ENCODE assay signal across 10 cellular contexts in the genomic region with DNA sequence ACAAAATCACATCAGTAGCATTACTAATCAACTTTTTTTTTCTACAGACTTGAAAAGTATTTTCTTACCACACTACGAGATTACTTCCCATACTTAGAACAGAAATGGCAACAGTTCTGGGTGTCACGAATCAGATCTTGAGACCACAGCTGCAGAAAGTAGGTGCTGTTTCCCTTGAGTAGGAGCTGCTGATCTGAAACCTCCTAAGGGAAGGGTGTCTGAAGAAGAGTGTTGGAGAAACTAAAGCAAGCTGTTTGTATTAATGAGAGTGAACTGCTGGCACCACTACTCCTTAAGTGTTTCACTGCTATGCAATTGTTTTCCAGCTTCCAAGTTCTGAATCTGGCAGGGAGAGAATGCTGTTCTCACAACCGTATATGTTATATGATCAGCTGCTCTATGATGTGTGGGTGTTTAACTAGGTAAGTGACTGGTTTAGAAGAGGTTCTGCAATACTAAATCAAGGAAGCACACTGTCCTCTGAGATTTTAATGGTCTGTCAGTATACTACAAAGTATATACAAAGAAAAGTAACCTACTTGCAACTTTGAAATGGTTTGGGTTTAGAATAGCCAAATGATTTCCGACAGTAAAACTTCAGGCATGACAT. TPM values are rescaled to one million over a fixed set of nuclear protein-coding genes. Genes with fewer than 3 reads are reported as not detected.
A peak's percentile ranks its signal among the peaks of the same experiment; 100 is the strongest.
DNase-seq lines count a peak whose midpoint lies in the region; ATAC-seq and TF ChIP-seq lines count a peak whose summit lies in the region.
"Had no signal": no experiment of that assay in that cellular context is flagged by ENCODE, and none has a peak within 500 bp of the region (broad histone marks: within the 10 kb centered on the region; RNA-seq: fewer than 3 reads in every experiment).

No MANE protein-coding gene starts in this region.

- H3K79me2 ChIP-seq in GM23338 (replicated peaks; ENCODE audit: insufficient read depth), result peaks cover 74% of the 10 kb centered on the region

- H3K4me3 Mint-ChIP-seq in GM23338, result no peak overlapping the region
- H3K4me3 Mint-ChIP-seq in activated T-helper 1 cell treated with anti-CD3 and anti-CD28 coated beads, Interleukin-12 subunit alpha, Interleukin-12 subunit beta, Interleukin-2, Interleukin-4 antibody, amounts not matched to agents 30 ng/mL and 10 ng/mL and 1 ng/mL, durations not matched to agents 14 hours and 24 hours and 36 hours, result peak overlapping the region; percentile 66
- peak overlapping the region; percentile 50 to 99 (median 88) for H3K4me3 Mint-ChIP-seq in naive thymus-derived CD8-positive, alpha-beta T cell

- H3K27me3 ChIP-seq in GM23338 (ENCODE audit: insufficient read depth), result no peaks in the 10 kb centered on the region

- H3K36me3 Mint-ChIP-seq in GM23338 (ENCODE audit: low read depth), result no peaks in the 10 kb centered on the region; the same call in 2 of the 3 replicates
- H3K36me3 Mint-ChIP-seq in activated T-helper 1 cell treated with anti-CD3 and anti-CD28 coated beads, Interleukin-12 subunit alpha, Interleukin-12 subunit beta, Interleukin-2, Interleukin-4 antibody, amounts not matched to agents 30 ng/mL and 10 ng/mL and 1 ng/mL, durations not matched to agents 14 hours and 24 hours and 36 hours (ENCODE audit: low read depth), result no peaks in the 10 kb centered on the region
- H3K36me3 Mint-ChIP-seq in naive thymus-derived CD8-positive, alpha-beta T cell, result no peaks in the 10 kb centered on the region

- peak overlapping the region; percentile 61; the same call in 1 of the 2 replicates for H3K27ac ChIP-seq in GM23338 (ENCODE audit: low read depth)

- no peaks in the 10 kb centered on the region for H3K9me3 Mint-ChIP-seq in GM23338
- no peaks in the 10 kb centered on the region for H3K9me3 Mint-ChIP-seq in activated T-helper 1 cell treated with anti-CD3 and anti-CD28 coated beads, Interleukin-12 subunit alpha, Interleukin-12 subunit beta, Interleukin-2, Interleukin-4 antibody, amounts not matched to agents 30 ng/mL and 10 ng/mL and 1 ng/mL, durations not matched to agents 14 hours and 24 hours and 36 hours
- H3K9me3 Mint-ChIP-seq in naive thymus-derived CD8-positive, alpha-beta T cell, result no peaks in the 10 kb centered on the region

- intact Hi-C loops in activated T-helper 1 cell treated with anti-CD3 and anti-CD28 coated beads, Interleukin-12 subunit alpha, Interleukin-12 subunit beta, Interleukin-2, Interleukin-4 antibody, amounts not matched to agents 30 ng/mL and 10 ng/mL and 1 ng/mL, durations not matched to agents 14 hours and 24 hours and 36 hours (cut with micrococcal nuclease), result loop anchor here (1.0 kb wide), 1 partner anchor 15 kb away; no protein-coding TSS in a partner anchor

- H3K9me2 ChIP-seq in GM23338 (ENCODE audit: insufficient read depth), result no peaks in the 10 kb centered on the region

- POLR2A ChIA-PET in naive thymus-derived CD8-positive, alpha-beta T cell (lab: Charles Lee), result interaction anchor here (0.5 to 4.1 kb wide), 8 partner anchors 9 to 36 kb away, joined by 3 to 42 read pairs (median 4); no protein-coding TSS in a partner anchor

- H3K27me3 Mint-ChIP-seq in GM23338 (ENCODE audit: insufficient read depth, low read depth, poor library complexity), result peaks cover 7% of the 10 kb centered on the region
- H3K27me3 Mint-ChIP-seq in activated T-helper 1 cell treated with anti-CD3 and anti-CD28 coated beads, Interleukin-12 subunit alpha, Interleukin-12 subunit beta, Interleukin-2, Interleukin-4 antibody, amounts not matched to agents 30 ng/mL and 10 ng/mL and 1 ng/mL, durations not matched to agents 14 hours and 24 hours and 36 hours (ENCODE audit: insufficient read depth), result no peaks in the 10 kb centered on the region
- H3K27me3 Mint-ChIP-seq in naive thymus-derived CD8-positive, alpha-beta T cell, result peaks cover 0 to 3% (median 0%) of the 10 kb centered on the region in 5 donors

- no peak overlapping the region for H2AFZ ChIP-seq in GM23338

- H3K27ac Mint-ChIP-seq in GM23338, result 0 out of 2 replicates have a peak overlapping the region, but pooled peaks have one; percentile 42
- H3K27ac Mint-ChIP-seq in activated T-helper 1 cell treated with anti-CD3 and anti-CD28 coated beads, Interleukin-12 subunit alpha, Interleukin-12 subunit beta, Interleukin-2, Interleukin-4 antibody, amounts not matched to agents 30 ng/mL and 10 ng/mL and 1 ng/mL, durations not matched to agents 14 hours and 24 hours and 36 hours, result peak overlapping the region; percentile 50
- peak overlapping the region; percentile 51 to 99 (median 94) for H3K27ac Mint-ChIP-seq in naive thymus-derived CD8-positive, alpha-beta T cell

- H3K4me3 ChIP-seq in GM23338, result no peak overlapping the region

- H3F3A ChIP-seq in GM23338 (replicated peaks; ENCODE audit: low read depth), result no peaks in the 10 kb centered on the region

- H3K4me1 Mint-ChIP-seq in GM23338, result peaks cover 38% of the 10 kb centered on the region
- peaks cover 47% of the 10 kb centered on the region for H3K4me1 Mint-ChIP-seq in activated T-helper 1 cell treated with anti-CD3 and anti-CD28 coated beads, Interleukin-12 subunit alpha, Interleukin-12 subunit beta, Interleukin-2, Interleukin-4 antibody, amounts not matched to agents 30 ng/mL and 10 ng/mL and 1 ng/mL, durations not matched to agents 14 hours and 24 hours and 36 hours (ENCODE audit: low read depth)
- peaks cover 26 to 70% (median 55%) of the 10 kb centered on the region in 4 donors for H3K4me1 Mint-ChIP-seq in naive thymus-derived CD8-positive, alpha-beta T cell

- peaks cover 12% of the 10 kb centered on the region for H4K20me1 ChIP-seq in GM23338 (replicated peaks; ENCODE audit: insufficient read depth)

- peak overlapping the region; percentile 52; the same call in 1 of the 2 replicates for H3K4me2 ChIP-seq in GM23338

- peak; percentile 9 for DNase-seq in GF-D8 (lab: John Stamatoyannopoulos, UW)
- no peak for DNase-seq in GM23338 (ENCODE audit: low spot score)
- DNase-seq in activated T-helper 1 cell treated with anti-CD3 and anti-CD28 coated beads, Interleukin-12 subunit alpha, Interleukin-12 subunit beta, Interleukin-2, Interleukin-4 antibody, amounts not matched to agents 30 ng/mL and 10 ng/mL and 1 ng/mL, durations not matched to agents 14 hours and 24 hours and 36 hours (ENCODE audit: low spot score), result no peak
- DNase-seq in naive thymus-derived CD8-positive, alpha-beta T cell, result peak in 4 of 10 donors; percentile 10 to 60 (median 49)
- DNase-seq in COLO829 (ENCODE audit: low spot score), result no peak
- DNase-seq in NCI-H2227 treated with DMSO at 0.1 percent for 48 hours (lab: John Stamatoyannopoulos, UW), result no peak
- DNase-seq: left ventricle myocardium superior, NCI-H146 had no signal

- ATAC-seq in GM23338 (no peak), GM21515 (IDR thresholded peaks at IDR 0.05; ENCODE audit: unreplicated experiment) (no peak), GM18502 (IDR thresholded peaks at IDR 0.05; ENCODE audit: poor library complexity, unreplicated experiment) (no peak)
- no peak for ATAC-seq in naive thymus-derived CD8-positive, alpha-beta T cell
- ATAC-seq: left ventricle myocardium superior had no signal

- H3K36me3 ChIP-seq in GM23338 (ENCODE audit: insufficient read depth), result no peaks in the 10 kb centered on the region

- peaks cover 38% of the 10 kb centered on the region for H3K4me1 ChIP-seq in GM23338 (ENCODE audit: insufficient read depth)

- TF ChIP-seq CTCF in GM23338 (conservative IDR thresholded peaks at IDR 0.05; ENCODE audit: low read depth in 2 of 2), result no peak

TF ChIP-seq in GM23338, 12 proteins besides CTCF, POLR2A, EP300 and RAD21 (continues in another document):
- TF ChIP-seq EZH2 (IDR thresholded peaks at IDR 0.05; ENCODE audit: low read depth, unreplicated experiment) (no peak), JUNB (IDR thresholded peaks at IDR 0.05; ENCODE audit: unreplicated experiment) (no peak)

RNA-seq across cellular contexts. Expression of gene ZNF652, which starts 3.3 kb away (rescaled TPM):
- 50.1 and 54.5 TPM in 2 replicates for total RNA-seq in GM23338 (2014; rRNA removed; shearing (Covaris generic))
- polyA plus RNA-seq in GM23338 (2016; fragmentation: Nextera tagmentation; extraction: Ambion mirVana), result 34.9 and 36.2 TPM in 2 replicates
- total RNA-seq in activated T-helper 1 cell treated with anti-CD3 and anti-CD28 coated beads, Interleukin-12 subunit alpha, Interleukin-12 subunit beta, Interleukin-2, Interleukin-4 antibody, amounts not matched to agents 30 ng/mL and 10 ng/mL and 1 ng/mL, durations not matched to agents 14 hours and 24 hours and 36 hours, result 6.3 and 7.5 TPM in 2 replicates
- 10 to 100 TPM; 56.5 to 62.2 TPM for total RNA-seq in naive thymus-derived CD8-positive, alpha-beta T cell
- polyA plus RNA-seq in naive thymus-derived CD8-positive, alpha-beta T cell, result 10 to 100 TPM; 19.9 to 20.8 (median 20.1) TPM

RNA-seq across cellular contexts. Expression of gene PHB1, which starts 55.9 kb away (rescaled TPM):
- 211 and 215 TPM in 2 replicates for total RNA-seq in GM23338 (2014; rRNA removed; shearing (Covaris generic))
- polyA plus RNA-seq in GM23338 (2016; fragmentation: Nextera tagmentation; extraction: Ambion mirVana), result 172 and 194 TPM in 2 replicates
- 395 and 401 TPM in 2 replicates for total RNA-seq in activated T-helper 1 cell treated with anti-CD3 and anti-CD28 coated beads, Interleukin-12 subunit alpha, Interleukin-12 subunit beta, Interleukin-2, Interleukin-4 antibody, amounts not matched to agents 30 ng/mL and 10 ng/mL and 1 ng/mL, durations not matched to agents 14 hours and 24 hours and 36 hours
- total RNA-seq in naive thymus-derived CD8-positive, alpha-beta T cell, result 10 to 100 TPM; 61.8 to 70.0 TPM
- 100 to 1,000 TPM; 156 to 196 (median 164) TPM for polyA plus RNA-seq in naive thymus-derived CD8-positive, alpha-beta T cell

Comparison
In these comparisons a context has a peak if more than half of its experiments do, and no peak if none do; other contexts are left out.
1. H3K27ac Mint-ChIP-seq: peak in every context shown above with its lines; median percentile 94 in naive thymus-derived CD8-positive, alpha-beta T cell; 50 in activated T-helper 1 cell treated with anti-CD3 and anti-CD28 coated beads, Interleukin-12 subunit alpha, Interleukin-12 subunit beta, Interleukin-2, Interleukin-4 antibody, amounts not matched to agents 30 ng/mL and 10 ng/mL and 1 ng/mL, durations not matched to agents 14 hours and 24 hours and 36 hours; 42 in GM23338.